ENCODE assay signal across 12 cellular contexts in the genomic region with DNA sequence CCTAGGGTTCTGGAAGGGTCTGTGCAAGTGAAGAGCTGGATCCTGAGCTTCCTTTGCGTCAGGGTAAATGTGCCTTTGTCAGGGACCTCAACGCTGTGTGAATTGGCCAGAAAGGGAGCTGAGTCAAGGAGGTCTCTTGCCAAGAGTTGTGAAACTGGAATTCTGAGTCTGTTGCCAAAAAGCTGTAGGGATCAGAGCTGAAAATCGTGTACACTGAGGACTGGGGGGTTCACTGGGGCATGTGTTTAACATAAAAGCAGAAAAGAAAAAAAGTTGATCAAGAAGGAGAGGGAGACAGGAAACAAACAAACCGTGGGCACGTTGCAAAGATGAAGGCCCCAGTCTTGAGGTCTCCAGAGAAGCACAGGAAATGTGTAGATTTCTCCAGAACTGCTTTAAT.
DNase-seq lines count a peak whose midpoint lies in the region; ATAC-seq and TF ChIP-seq lines count a peak whose summit lies in the region.
"Had no signal": no experiment of that assay in that cellular context is flagged by ENCODE, and none has a peak within 500 bp of the region (broad histone marks: within the 10 kb centered on the region; RNA-seq: fewer than 3 reads in every experiment).

No MANE protein-coding gene starts in this region.

- H3K27ac Mint-ChIP-seq in activated naive CD4-positive, alpha-beta T cell treated with anti-CD3 and anti-CD28 coated beads, Interleukin-2, amount 50 U/mL, for 72 hours = peak overlapping the region; percentile 6 to 11
- H3K27ac Mint-ChIP-seq: activated B cell treated with CpG ODN at 0.5 μM for 24 hours had no signal

- no peak for ATAC-seq in activated naive CD4-positive, alpha-beta T cell treated with anti-CD3 and anti-CD28 coated beads, Interleukin-2, amount 50 U/mL, for 72 hours

- WGBS in suprapubic skin = 15% methylated on average over 5 of the region's 5 CpGs

- H3K9me3 ChIP-seq in left ventricle myocardium inferior (replicated peaks) = no peaks in the 10 kb centered on the region
- H3K9me3 ChIP-seq in suprapubic skin = no peaks in the 10 kb centered on the region
- H3K9me3 ChIP-seq in Peyer's patch = no peaks in the 10 kb centered on the region

- peak overlapping the region; percentile 61 for H3K27ac ChIP-seq in left ventricle myocardium inferior (replicated peaks)
- H3K27ac ChIP-seq in suprapubic skin = peak overlapping the region; percentile 66
- no peak overlapping the region for H3K27ac ChIP-seq in Peyer's patch

- H3K27me3 ChIP-seq in left ventricle myocardium inferior (ENCODE audit: low read depth) (peaks cover 13% of the 10 kb centered on the region), suprapubic skin (no peaks in the 10 kb centered on the region), Peyer's patch (no peaks in the 10 kb centered on the region)

- no peak for TF ChIP-seq EP300 in suprapubic skin (IDR thresholded peaks at IDR 0.05)

- intact Hi-C loops in left ventricle myocardium inferior (cut with micrococcal nuclease) = no loop called here

- peaks cover 4 to 6% of the 10 kb centered on the region in 2 donors for H3K9me3 Mint-ChIP-seq in activated naive CD4-positive, alpha-beta T cell treated with anti-CD3 and anti-CD28 coated beads, Interleukin-2, amount 50 U/mL, for 72 hours
- H3K9me3 Mint-ChIP-seq: central memory CD8-positive, alpha-beta T cell had no signal

- peak; percentile 5 for DNase-seq in activated T-cell treated with anti-CD3 and anti-CD28 coated beads for 1 hour (ENCODE audit: low read depth)
- DNase-seq in activated T-cell treated with anti-CD3 and anti-CD28 coated beads, Interleukin-2, amount 50 U/mL, for 1 hour = no peak
- no peak for DNase-seq in activated naive CD4-positive, alpha-beta T cell treated with anti-CD3 and anti-CD28 coated beads, Interleukin-2, amount 50 U/mL, for 72 hours (ENCODE audit: low spot score in 2 of 2)
- peak; percentile 16 for DNase-seq in left ventricle myocardium inferior
- peak in 1 of 2 donors; percentile 61 for DNase-seq in suprapubic skin (ENCODE audit: low spot score in 2 of 2)
- DNase-seq in GM19240 (ENCODE audit: insufficient read length, low spot score) = no peak
- DNase-seq in Peyer's patch = no peak
- no peak for DNase-seq in islet precursor cell
- DNase-seq: activated B cell treated with CpG ODN at 0.5 μM for 24 hours, SIG-M5 had no signal

- TF ChIP-seq POLR2A in suprapubic skin (IDR thresholded peaks at IDR 0.05) (no peak), Peyer's patch (IDR thresholded peaks at IDR 0.05) (no peak)

- H3K36me3 Mint-ChIP-seq in activated naive CD4-positive, alpha-beta T cell treated with anti-CD3 and anti-CD28 coated beads, Interleukin-2, amount 50 U/mL, for 72 hours = no peaks in the 10 kb centered on the region
- H3K36me3 Mint-ChIP-seq: IgD-negative memory B cell had no signal

- no peaks in the 10 kb centered on the region for H3K4me1 ChIP-seq in left ventricle myocardium inferior
- peaks cover 16% of the 10 kb centered on the region for H3K4me1 ChIP-seq in suprapubic skin
- H3K4me1 ChIP-seq in Peyer's patch = no peaks in the 10 kb centered on the region

- H3K36me3 ChIP-seq in left ventricle myocardium inferior = no peaks in the 10 kb centered on the region
- no peaks in the 10 kb centered on the region for H3K36me3 ChIP-seq in suprapubic skin
- no peaks in the 10 kb centered on the region for H3K36me3 ChIP-seq in Peyer's patch

- H3K4me3 ChIP-seq in left ventricle myocardium inferior (no peak overlapping the region), suprapubic skin (no peak overlapping the region), Peyer's patch (no peak overlapping the region)

- TF ChIP-seq CTCF in left ventricle myocardium inferior (IDR thresholded peaks at IDR 0.05; ENCODE audit: borderline replicate concordance) (no peak), suprapubic skin (IDR thresholded peaks at IDR 0.05) (no peak), Peyer's patch (IDR thresholded peaks at IDR 0.05) (no peak)

Comparison
In these comparisons a context has a peak if more than half of its experiments do, and no peak if none do; other contexts are left out.
1. DNase-seq: peak in activated T-cell treated with anti-CD3 and anti-CD28 coated beads for 1 hour (single experiment) and left ventricle myocardium inferior (single experiment); none in activated T-cell treated with anti-CD3 and anti-CD28 coated beads, Interleukin-2, amount 50 U/mL, for 1 hour (single experiment), activated naive CD4-positive, alpha-beta T cell treated with anti-CD3 and anti-CD28 coated beads, Interleukin-2, amount 50 U/mL, for 72 hours (0 of 2), GM19240 (single experiment), Peyer's patch (0 of 3) and islet precursor cell (single experiment).
2. H3K27ac ChIP-seq: peak in left ventricle myocardium inferior (single experiment) and suprapubic skin (single experiment); none in Peyer's patch (0 of 4).